ENCODE assay signal across 9 cellular contexts in genomic region chr4:123555500-123556273, GRCh38.
DNase-seq lines count a peak whose midpoint lies in the region; ATAC-seq and TF ChIP-seq lines count a peak whose summit lies in the region.
"Had no signal": no experiment of that assay in that cellular context is flagged by ENCODE, and none has a peak within 500 bp of the region (broad histone marks: within the 10 kb centered on the region; RNA-seq: fewer than 3 reads in every experiment).

No MANE protein-coding gene starts in this region.

- H3K4me1 ChIP-seq in mucosa of stomach (ENCODE audit: control insufficient read depth, insufficient read depth, low read length): peaks cover 48% of the 10 kb centered on the region

- TF ChIP-seq CTCF in epithelial cell of proximal tubule (conservative IDR thresholded peaks at IDR 0.05; ENCODE audit: low read depth, low read length): no peak

- DNase-seq in COR-L47 (lab: John Stamatoyannopoulos, UW) (peak; percentile 38), NOMO-1 treated with DMSO at 0.1 percent for 48 hours (lab: John Stamatoyannopoulos, UW; ENCODE audit: unreplicated experiment) (peak; percentile 70), epithelial cell of proximal tubule (ENCODE audit: low read depth) (peak; percentile 67)
- DNase-seq in activated naive CD4-positive, alpha-beta T cell (lab: John Stamatoyannopoulos, UW): no peak
- DNase-seq: activated naive CD8-positive, alpha-beta T cell treated with anti-CD3 and anti-CD28 coated beads, Interleukin-2, amount 10 ng/mL, durations not matched to agents 7 days and 5 days had no signal

- H3K4me3 ChIP-seq in epithelial cell of proximal tubule (ENCODE audit: low read depth, low read length) (no peak overlapping the region), mucosa of stomach (ENCODE audit: low read length) (no peak overlapping the region)

- no peaks in the 10 kb centered on the region for H3K27me3 ChIP-seq in mucosa of stomach (ENCODE audit: control insufficient read depth, insufficient read depth, low read length)

- H3K9me3 ChIP-seq in mucosa of stomach (ENCODE audit: control insufficient read depth, low read length): no peaks in the 10 kb centered on the region

- H3K36me3 ChIP-seq in mucosa of stomach (ENCODE audit: control insufficient read depth, insufficient read depth, low read length): no peaks in the 10 kb centered on the region

- H3K9ac ChIP-seq in mucosa of stomach (ENCODE audit: low read length): peak overlapping the region; percentile 53

- ATAC-seq in HG03432 (IDR thresholded peaks at IDR 0.05; ENCODE audit: unreplicated experiment): no peak
- ATAC-seq in HG03342 (IDR thresholded peaks at IDR 0.05; ENCODE audit: unreplicated experiment): no peak
- no peak for ATAC-seq in HG02798 (IDR thresholded peaks at IDR 0.05; ENCODE audit: poor library complexity, unreplicated experiment)

Comparison
In these comparisons a context has a peak if more than half of its experiments do, and no peak if none do; other contexts are left out.
1. DNase-seq: peak in COR-L47 (single experiment), NOMO-1 treated with DMSO at 0.1 percent for 48 hours (single experiment) and epithelial cell of proximal tubule (single experiment); none in activated naive CD4-positive, alpha-beta T cell (0 of 4).